Comparison of ENCODE assay signal across 8 cellular contexts in the genomic region with DNA sequence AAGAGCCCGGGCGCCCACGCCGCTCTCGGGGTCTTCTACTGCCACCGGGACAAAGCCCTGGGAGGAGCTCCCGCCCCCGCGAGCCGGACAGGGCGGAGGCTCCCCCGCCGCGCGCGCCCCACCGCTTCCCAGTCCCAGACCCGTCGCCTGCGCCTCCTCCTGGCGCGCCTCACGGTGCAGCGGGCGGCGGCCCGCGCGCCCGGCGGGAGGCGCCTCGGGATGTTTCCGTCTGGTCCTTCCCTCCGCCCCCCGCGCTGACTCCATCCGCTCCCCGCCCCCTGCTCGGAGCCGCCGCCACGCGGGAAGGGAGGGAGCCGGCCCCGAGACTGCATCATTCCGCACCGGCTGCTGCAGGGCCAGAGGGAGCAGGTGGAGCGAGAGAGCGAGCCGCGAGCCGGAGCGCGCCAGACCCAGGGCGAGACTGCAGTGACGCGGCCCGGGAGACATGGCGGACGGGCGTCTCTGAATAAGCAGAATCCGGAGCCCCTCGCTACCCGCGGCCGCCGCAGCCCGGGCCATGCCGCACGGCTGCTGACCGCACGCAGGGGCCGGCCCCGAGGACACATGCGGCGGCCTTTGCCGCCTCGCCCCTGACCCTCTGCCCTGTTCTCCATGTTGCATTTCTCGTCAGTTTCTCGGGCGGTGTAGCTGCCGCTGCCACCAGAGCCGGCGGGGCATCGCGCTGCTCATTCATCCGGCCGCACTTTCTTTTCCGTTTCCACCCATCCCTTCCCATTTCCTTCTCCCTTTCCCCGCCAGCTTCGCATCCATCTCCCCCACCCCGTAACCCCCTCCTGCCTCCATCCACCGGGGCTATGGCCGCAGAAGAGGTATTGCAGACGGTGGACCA. TPM values are rescaled to one million over a fixed set of nuclear protein-coding genes. Genes with fewer than 3 reads are reported as not detected.
DNase-seq lines count a peak whose midpoint lies in the region; ATAC-seq and TF ChIP-seq lines count a peak whose summit lies in the region.

A gene (plus strand): TSS at position 331 of the 850 bp plus-strand sequence. CDS start 485 bp downstream, at position 816.

- H3K4me3 Mint-ChIP-seq in T-helper 2 cell treated with Interferon-gamma antibody and Interleukin-4, amounts not matched to agents 5 μg/mL and 100 μg/mL, for 36 hours, result peak within 1 kb of the TSS; percentile 97

- DNase-seq in GM13977 (ENCODE audit: low spot score) (peak; percentile 90), NCI-H146 (lab: John Stamatoyannopoulos, UW) (peak; percentile 88), ascending aorta (ENCODE audit: low spot score in 2 of 2) (peak; percentile 68 to 96), right cardiac atrium (peak; percentile 90 to 95 (median 94)), renal cortical epithelial cell (ENCODE audit: low read depth) (peak; percentile 55), OCI-M2 (lab: John Stamatoyannopoulos, UW; ENCODE audit: unreplicated experiment) (no peak)
- peak; percentile 73 for DNase-seq in T-helper 2 cell treated with Interferon-gamma antibody and Interleukin-4, amounts not matched to agents 5 μg/mL and 100 μg/mL, for 36 hours (ENCODE audit: low spot score)

- H3K9me3 Mint-ChIP-seq in T-helper 2 cell treated with Interferon-gamma antibody and Interleukin-4, amounts not matched to agents 5 μg/mL and 100 μg/mL, for 36 hours, result no peaks in the 10 kb centered on the region

- peaks cover 16% of the 10 kb centered on the region for H3K27me3 Mint-ChIP-seq in T-helper 2 cell treated with Interferon-gamma antibody and Interleukin-4, amounts not matched to agents 5 μg/mL and 100 μg/mL, for 36 hours (ENCODE audit: low read depth)

- intact Hi-C loops in ascending aorta (cut with DNase I) (loop anchor here (1.0 to 10.0 kb wide), 10 partner anchors 9 to 1918 kb away; a partner anchor contains a TSS), right cardiac atrium (cut with DNase I) (no loop called here)

- H3K36me3 ChIP-seq in ascending aorta, result no peaks in the 10 kb centered on the region

- peaks cover 0 to 5% of the 10 kb centered on the region in 2 donors for H3K4me1 ChIP-seq in ascending aorta
- H3K4me1 ChIP-seq in right cardiac atrium (ENCODE audit: control insufficient read depth, insufficient read depth, low read length), result peaks cover 2% of the 10 kb centered on the region

- H3K9me3 ChIP-seq in ascending aorta (no peaks in the 10 kb centered on the region), right cardiac atrium (ENCODE audit: control insufficient read depth, low read length) (no peaks in the 10 kb centered on the region)

- H3K4me3 ChIP-seq in ascending aorta (peak within 1 kb of the TSS; percentile 76 to 99), right cardiac atrium (ENCODE audit: low read length) (peak within 1 kb of the TSS; percentile 81)

- no peaks in the 10 kb centered on the region for H3K36me3 Mint-ChIP-seq in T-helper 2 cell treated with Interferon-gamma antibody and Interleukin-4, amounts not matched to agents 5 μg/mL and 100 μg/mL, for 36 hours (ENCODE audit: low read depth)

- H3K27ac ChIP-seq in ascending aorta (peak within 1 kb of the TSS; percentile 86 to 95), right cardiac atrium (ENCODE audit: low read length) (peak within 1 kb of the TSS; percentile 69)

- peak within 1 kb of the TSS; percentile 83 for H3K27ac Mint-ChIP-seq in T-helper 2 cell treated with Interferon-gamma antibody and Interleukin-4, amounts not matched to agents 5 μg/mL and 100 μg/mL, for 36 hours

- ATAC-seq in HG02763 (IDR thresholded peaks at IDR 0.05; ENCODE audit: unreplicated experiment) (peak; percentile 76), right cardiac atrium (peak; percentile 98 to 99)

- WGBS in right cardiac atrium, result under 1% methylated on average over 96 of the region's 96 CpGs

- in situ Hi-C loops in GM13977 (cut with MboI; ENCODE audit: low pct_unique_long_range_greater_than_20kb, low sequenced_read_pairs, unreplicated experiment), result loop anchor here (25.0 kb wide), 1 partner anchor 181 kb away; no protein-coding TSS in a partner anchor

- peak; percentile 46 for TF ChIP-seq CTCF in GM13977 (IDR thresholded peaks at IDR 0.05; ENCODE audit: extremely low read depth, insufficient read depth, missing control alignments)
- TF ChIP-seq CTCF in ascending aorta (IDR thresholded peaks at IDR 0.05), result peak; percentile 29 to 37 (median 33)

- peaks cover 27% of the 10 kb centered on the region for H3K4me1 Mint-ChIP-seq in T-helper 2 cell treated with Interferon-gamma antibody and Interleukin-4, amounts not matched to agents 5 μg/mL and 100 μg/mL, for 36 hours (ENCODE audit: low read depth)

- H3K27me3 ChIP-seq in ascending aorta, result no peaks in the 10 kb centered on the region
- no peaks in the 10 kb centered on the region for H3K27me3 ChIP-seq in right cardiac atrium (ENCODE audit: control insufficient read depth, insufficient read depth)

RNA-seq across cellular contexts. Expression of the gene that starts here (rescaled TPM):
- total RNA-seq in ascending aorta (33.8 TPM), right cardiac atrium (10 to 100 TPM in 1 of 4 donors, 1 to 10 TPM in 3; 6.9 to 12.8 (median 9.4) TPM), renal cortical epithelial cell (10.6 and 64.0 TPM in 2 replicates)
- polyA plus RNA-seq in right cardiac atrium, result 3.1 TPM
